ENCODE assay signal across 18 cellular contexts in genomic region chr1:233708416-233708815, GRCh38.
DNase-seq lines count a peak whose midpoint lies in the region; ATAC-seq, FAIRE-seq and TF ChIP-seq lines count a peak whose summit lies in the region.
"Had no signal": no experiment of that assay in that cellular context is flagged by ENCODE, and none has a peak within 500 bp of the region (broad histone marks: within the 10 kb centered on the region; RNA-seq: fewer than 3 reads in every experiment).

No MANE protein-coding gene starts in this region.

- H3K27ac ChIP-seq in breast epithelium (peak overlapping the region in 1 of 2 donors; percentile 53), muscle layer of duodenum (ENCODE audit: low read length) (peak overlapping the region; percentile 6)
- H3K27ac ChIP-seq: BLaER1 treated with 17β-estradiol and CSF1 and Interleukin-3, amounts not matched to agents 10 nM and 100 nM had no signal

- no peaks in the 10 kb centered on the region for H3K36me3 Mint-ChIP-seq in MCF 10A (ENCODE audit: insufficient read depth, unreplicated experiment)

- H3K4me1 ChIP-seq in breast epithelium = no peaks in the 10 kb centered on the region
- peaks cover 0 to 6% of the 10 kb centered on the region in 2 donors for H3K4me1 ChIP-seq in muscle layer of duodenum (ENCODE audit: control insufficient read depth in 1 of 2, insufficient read depth in 2 of 2, low read length in 2 of 2)

- intact Hi-C loops in MCF 10A (cut with micrococcal nuclease) = loop anchor here (5.0 to 10.0 kb wide), 3 partner anchors 96 to 266 kb away; partner anchors contain the start of genes KCNK1 and SLC35F3
- intact Hi-C loops in breast epithelium (cut with DNase I; ENCODE audit: low total_unique reads) = no loop called here
- intact Hi-C loops in posterior vena cava (cut with DNase I) = no loop called here

- H3K9me3 ChIP-seq in breast epithelium (no peaks in the 10 kb centered on the region), muscle layer of duodenum (ENCODE audit: control insufficient read depth in 1 of 2, low read length in 2 of 2) (no peaks in the 10 kb centered on the region)

- H3K36me3 ChIP-seq in breast epithelium = no peaks in the 10 kb centered on the region
- H3K36me3 ChIP-seq in bronchial epithelial cell (ENCODE audit: control insufficient read depth, insufficient read depth, low read length) = no peaks in the 10 kb centered on the region
- no peaks in the 10 kb centered on the region for H3K36me3 ChIP-seq in muscle layer of duodenum (ENCODE audit: control insufficient read depth in 1 of 2, insufficient read depth in 2 of 2, low read length in 2 of 2)

- POLR2A ChIA-PET in MCF 10A (lab: Yijun Ruan, JAX) = interaction anchor here (0.5 to 4.0 kb wide), 11 partner anchors 11 to 1794 kb away, joined by 3 to 45 read pairs (median 3); partner anchors contain the start of genes KCNK1 and PCNX2

- H3K27me3 ChIP-seq in breast epithelium (no peaks in the 10 kb centered on the region), bronchial epithelial cell (ENCODE audit: control insufficient read depth, insufficient read depth, low read length) (no peaks in the 10 kb centered on the region), muscle layer of duodenum (ENCODE audit: low read depth, low read length) (no peaks in the 10 kb centered on the region)
- H3K27me3 ChIP-seq: BLaER1 treated with 17β-estradiol and CSF1 and Interleukin-3, amounts not matched to agents 10 nM and 100 nM had no signal

- peaks cover 46% of the 10 kb centered on the region for H3K4me1 Mint-ChIP-seq in MCF 10A (ENCODE audit: insufficient read depth, unreplicated experiment)

- H3K27ac Mint-ChIP-seq in MCF 10A (ENCODE audit: low read depth, unreplicated experiment) = peak overlapping the region; percentile 87
- H3K27ac Mint-ChIP-seq: H9 had no signal

- no TSS peak for BruUV-seq in MCF 10A (replicated peaks; lab: Mats Ljungman, UMichigan)

- no peak for TF ChIP-seq POLR2A in breast epithelium (IDR thresholded peaks at IDR 0.05)

- DNase-seq in MCF 10A (ENCODE audit: unreplicated experiment) = peak; percentile 43
- no peak for DNase-seq in breast epithelium (ENCODE audit: low spot score in 2 of 2)
- peak; percentile 44 for DNase-seq in bronchial epithelial cell (ENCODE audit: low read depth)
- DNase-seq in posterior vena cava (ENCODE audit: low spot score) = no peak
- DNase-seq: 8988T, DMS 273 treated with DMSO at 0.1 percent for 48 hours, H9, KBM-7, MM.1S, NCI-H1105, NCI-H1694 treated with DMSO at 0.1 percent for 48 hours, NCI-H446 had no signal

- ATAC-seq in HG02885 (IDR thresholded peaks at IDR 0.05; ENCODE audit: poor library complexity, unreplicated experiment) (no peak), GM21717 (IDR thresholded peaks at IDR 0.05; ENCODE audit: unreplicated experiment) (no peak), GM18511 (IDR thresholded peaks at IDR 0.05; ENCODE audit: unreplicated experiment) (no peak)
- ATAC-seq: Panc1 had no signal

- H3K4me3 ChIP-seq in breast epithelium (no peak overlapping the region), bronchial epithelial cell (ENCODE audit: low read depth, low read length) (no peak overlapping the region), muscle layer of duodenum (ENCODE audit: low read depth in 1 of 2, low read length in 2 of 2) (no peak overlapping the region)
- H3K4me3 ChIP-seq: BLaER1 treated with 17β-estradiol and CSF1 and Interleukin-3, amounts not matched to agents 10 nM and 100 nM had no signal

- peaks cover 5% of the 10 kb centered on the region for H3K9me3 Mint-ChIP-seq in MCF 10A (ENCODE audit: unreplicated experiment)

- CTCF ChIA-PET in MCF 10A (lab: Yijun Ruan, JAX) = interaction anchor here (0.6 to 4.8 kb wide), 8 partner anchors 12 to 386 kb away, joined by 3 to 29 read pairs (median 6); no protein-coding TSS in a partner anchor

- H3K4me3 Mint-ChIP-seq in MCF 10A (ENCODE audit: unreplicated experiment) = no peak overlapping the region
- H3K4me3 Mint-ChIP-seq: H9 had no signal

- FAIRE-seq in bronchial epithelial cell (lab: Jason Lieb, UNC) = no peak

- no peaks in the 10 kb centered on the region for H3K27me3 Mint-ChIP-seq in MCF 10A (ENCODE audit: insufficient read depth, unreplicated experiment)

- TF ChIP-seq CTCF in MCF 10A (IDR thresholded peaks at IDR 0.05; ENCODE audit: unreplicated experiment) (no peak), breast epithelium (IDR thresholded peaks at IDR 0.05) (no peak), bronchial epithelial cell (IDR thresholded peaks at IDR 0.05; ENCODE audit: insufficient read depth, low read length, severe bottlenecking) (no peak)

Comparison
In these comparisons a context has a peak if more than half of its experiments do, and no peak if none do; other contexts are left out.
1. DNase-seq: peak in MCF 10A (single experiment) and bronchial epithelial cell (single experiment); none in breast epithelium (0 of 2) and posterior vena cava (single experiment).